1 cellular context compared by ENCODE assay signal in the genomic region with DNA sequence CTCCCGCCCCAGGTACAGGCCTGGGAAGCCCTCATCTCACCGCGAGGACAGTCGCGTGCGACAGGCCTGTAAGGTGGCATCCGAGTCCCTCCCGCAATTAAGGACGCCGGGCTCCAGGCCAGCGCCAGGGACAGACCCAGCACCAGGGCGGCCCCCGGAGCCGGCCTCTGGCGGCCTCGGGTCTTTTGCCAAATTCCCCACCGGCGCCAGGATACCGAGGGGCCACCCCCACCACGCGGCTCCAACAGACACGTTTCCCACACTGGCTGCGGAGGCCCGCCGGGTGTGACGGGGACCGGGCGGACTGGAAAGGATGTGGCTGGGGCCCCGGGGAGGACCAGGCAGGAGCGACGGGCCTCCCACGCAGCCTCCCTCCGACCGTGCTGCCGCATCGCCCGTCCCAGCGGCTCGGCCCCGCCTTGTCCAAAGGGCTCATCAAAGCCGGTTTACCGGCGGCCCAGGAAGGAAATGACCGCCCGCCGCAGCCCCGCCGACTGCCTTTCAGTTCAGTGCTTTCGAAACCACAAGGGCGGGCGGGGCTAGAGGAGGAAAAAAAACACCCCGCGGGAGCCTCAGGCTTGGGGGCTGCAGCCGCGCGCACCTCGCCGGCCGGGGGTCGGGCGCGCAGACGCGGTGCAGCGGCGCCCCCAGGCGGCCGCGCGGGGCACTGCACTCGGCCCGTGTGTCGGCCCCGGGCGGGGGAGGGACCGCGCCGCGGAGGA.
TF ChIP-seq lines count a peak whose summit lies in the region.

No MANE protein-coding gene starts in this region.

TF ChIP-seq in K562, 482 proteins besides CTCF, POLR2A, EP300 and RAD21 (continued from another document and continues in another):
- TF ChIP-seq, protein P1, sequence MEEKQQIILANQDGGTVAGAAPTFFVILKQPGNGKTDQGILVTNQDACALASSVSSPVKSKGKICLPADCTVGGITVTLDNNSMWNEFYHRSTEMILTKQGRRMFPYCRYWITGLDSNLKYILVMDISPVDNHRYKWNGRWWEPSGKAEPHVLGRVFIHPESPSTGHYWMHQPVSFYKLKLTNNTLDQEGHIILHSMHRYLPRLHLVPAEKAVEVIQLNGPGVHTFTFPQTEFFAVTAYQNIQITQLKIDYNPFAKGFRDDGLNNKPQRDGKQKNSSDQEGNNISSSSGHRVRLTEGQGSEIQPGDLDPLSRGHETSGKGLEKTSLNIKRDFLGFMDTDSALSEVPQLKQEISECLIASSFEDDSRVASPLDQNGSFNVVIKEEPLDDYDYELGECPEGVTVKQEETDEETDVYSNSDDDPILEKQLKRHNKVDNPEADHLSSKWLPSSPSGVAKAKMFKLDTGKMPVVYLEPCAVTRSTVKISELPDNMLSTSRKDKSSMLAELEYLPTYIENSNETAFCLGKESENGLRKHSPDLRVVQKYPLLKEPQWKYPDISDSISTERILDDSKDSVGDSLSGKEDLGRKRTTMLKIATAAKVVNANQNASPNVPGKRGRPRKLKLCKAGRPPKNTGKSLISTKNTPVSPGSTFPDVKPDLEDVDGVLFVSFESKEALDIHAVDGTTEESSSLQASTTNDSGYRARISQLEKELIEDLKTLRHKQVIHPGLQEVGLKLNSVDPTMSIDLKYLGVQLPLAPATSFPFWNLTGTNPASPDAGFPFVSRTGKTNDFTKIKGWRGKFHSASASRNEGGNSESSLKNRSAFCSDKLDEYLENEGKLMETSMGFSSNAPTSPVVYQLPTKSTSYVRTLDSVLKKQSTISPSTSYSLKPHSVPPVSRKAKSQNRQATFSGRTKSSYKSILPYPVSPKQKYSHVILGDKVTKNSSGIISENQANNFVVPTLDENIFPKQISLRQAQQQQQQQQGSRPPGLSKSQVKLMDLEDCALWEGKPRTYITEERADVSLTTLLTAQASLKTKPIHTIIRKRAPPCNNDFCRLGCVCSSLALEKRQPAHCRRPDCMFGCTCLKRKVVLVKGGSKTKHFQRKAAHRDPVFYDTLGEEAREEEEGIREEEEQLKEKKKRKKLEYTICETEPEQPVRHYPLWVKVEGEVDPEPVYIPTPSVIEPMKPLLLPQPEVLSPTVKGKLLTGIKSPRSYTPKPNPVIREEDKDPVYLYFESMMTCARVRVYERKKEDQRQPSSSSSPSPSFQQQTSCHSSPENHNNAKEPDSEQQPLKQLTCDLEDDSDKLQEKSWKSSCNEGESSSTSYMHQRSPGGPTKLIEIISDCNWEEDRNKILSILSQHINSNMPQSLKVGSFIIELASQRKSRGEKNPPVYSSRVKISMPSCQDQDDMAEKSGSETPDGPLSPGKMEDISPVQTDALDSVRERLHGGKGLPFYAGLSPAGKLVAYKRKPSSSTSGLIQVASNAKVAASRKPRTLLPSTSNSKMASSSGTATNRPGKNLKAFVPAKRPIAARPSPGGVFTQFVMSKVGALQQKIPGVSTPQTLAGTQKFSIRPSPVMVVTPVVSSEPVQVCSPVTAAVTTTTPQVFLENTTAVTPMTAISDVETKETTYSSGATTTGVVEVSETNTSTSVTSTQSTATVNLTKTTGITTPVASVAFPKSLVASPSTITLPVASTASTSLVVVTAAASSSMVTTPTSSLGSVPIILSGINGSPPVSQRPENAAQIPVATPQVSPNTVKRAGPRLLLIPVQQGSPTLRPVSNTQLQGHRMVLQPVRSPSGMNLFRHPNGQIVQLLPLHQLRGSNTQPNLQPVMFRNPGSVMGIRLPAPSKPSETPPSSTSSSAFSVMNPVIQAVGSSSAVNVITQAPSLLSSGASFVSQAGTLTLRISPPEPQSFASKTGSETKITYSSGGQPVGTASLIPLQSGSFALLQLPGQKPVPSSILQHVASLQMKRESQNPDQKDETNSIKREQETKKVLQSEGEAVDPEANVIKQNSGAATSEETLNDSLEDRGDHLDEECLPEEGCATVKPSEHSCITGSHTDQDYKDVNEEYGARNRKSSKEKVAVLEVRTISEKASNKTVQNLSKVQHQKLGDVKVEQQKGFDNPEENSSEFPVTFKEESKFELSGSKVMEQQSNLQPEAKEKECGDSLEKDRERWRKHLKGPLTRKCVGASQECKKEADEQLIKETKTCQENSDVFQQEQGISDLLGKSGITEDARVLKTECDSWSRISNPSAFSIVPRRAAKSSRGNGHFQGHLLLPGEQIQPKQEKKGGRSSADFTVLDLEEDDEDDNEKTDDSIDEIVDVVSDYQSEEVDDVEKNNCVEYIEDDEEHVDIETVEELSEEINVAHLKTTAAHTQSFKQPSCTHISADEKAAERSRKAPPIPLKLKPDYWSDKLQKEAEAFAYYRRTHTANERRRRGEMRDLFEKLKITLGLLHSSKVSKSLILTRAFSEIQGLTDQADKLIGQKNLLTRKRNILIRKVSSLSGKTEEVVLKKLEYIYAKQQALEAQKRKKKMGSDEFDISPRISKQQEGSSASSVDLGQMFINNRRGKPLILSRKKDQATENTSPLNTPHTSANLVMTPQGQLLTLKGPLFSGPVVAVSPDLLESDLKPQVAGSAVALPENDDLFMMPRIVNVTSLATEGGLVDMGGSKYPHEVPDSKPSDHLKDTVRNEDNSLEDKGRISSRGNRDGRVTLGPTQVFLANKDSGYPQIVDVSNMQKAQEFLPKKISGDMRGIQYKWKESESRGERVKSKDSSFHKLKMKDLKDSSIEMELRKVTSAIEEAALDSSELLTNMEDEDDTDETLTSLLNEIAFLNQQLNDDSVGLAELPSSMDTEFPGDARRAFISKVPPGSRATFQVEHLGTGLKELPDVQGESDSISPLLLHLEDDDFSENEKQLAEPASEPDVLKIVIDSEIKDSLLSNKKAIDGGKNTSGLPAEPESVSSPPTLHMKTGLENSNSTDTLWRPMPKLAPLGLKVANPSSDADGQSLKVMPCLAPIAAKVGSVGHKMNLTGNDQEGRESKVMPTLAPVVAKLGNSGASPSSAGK (IDR thresholded peaks at IDR 0.05): peak; percentile 96
- TF ChIP-seq PHB (CRISPR knock-in tag; IDR thresholded peaks at IDR 0.05) (no peak), BRF1 (IDR thresholded peaks at IDR 0.05; ENCODE audit: borderline replicate concordance, extremely low read depth, insufficient read length) (no peak), NFATC3 (IDR thresholded peaks at IDR 0.05) (no peak), ZNF165 (CRISPR knock-in tag; IDR thresholded peaks at IDR 0.05; ENCODE audit: borderline replicate concordance) (no peak), SP2 (IDR thresholded peaks at IDR 0.05; ENCODE audit: extremely low read depth, low read depth, low read length, poor library complexity, severe bottlenecking) (no peak), SOX6 (IDR thresholded peaks at IDR 0.05) (no peak), BRCA1 (IDR thresholded peaks at IDR 0.05) (no peak), BRCA1 (CRISPR knock-in tag; IDR thresholded peaks at IDR 0.05) (no peak), ZNF23 (CRISPR knock-in tag; IDR thresholded peaks at IDR 0.05) (no peak), RBFOX2 (IDR thresholded peaks at IDR 0.05; ENCODE audit: low read depth, low read length) (peak; percentile 93), TAF9B (IDR thresholded peaks at IDR 0.05; ENCODE audit: partially characterized antibody) (no peak), SMAD1 (IDR thresholded peaks at IDR 0.05; ENCODE audit: low read depth, low read length, partially characterized antibody) (peak; percentile 27), ZNF584 (CRISPR knock-in tag; IDR thresholded peaks at IDR 0.05; ENCODE audit: low read depth) (peak; percentile 70; the same call in 1 of the 2 replicates), KDM1A (IDR thresholded peaks at IDR 0.05) (no peak; a peak in 1 of 4 replicates), RFX1 (IDR thresholded peaks at IDR 0.05) (no peak), COPS2 (conservative IDR thresholded peaks at IDR 0.05) (no peak), KLF10 (CRISPR knock-in tag; IDR thresholded peaks at IDR 0.05) (0 out of 2 replicates have a peak, but pooled peaks have one; percentile 14), PHB2 (IDR thresholded peaks at IDR 0.05; ENCODE audit: low read depth) (no peak), NONO (IDR thresholded peaks at IDR 0.05; ENCODE audit: low read depth in 2 of 2, low read length in 1 of 2) (peak in 1 of 2 experiments; percentile 91; a peak in 2 of 4 replicates), RBBP5 (IDR thresholded peaks at IDR 0.05; ENCODE audit: borderline replicate concordance, insufficient read depth, low read length, poor library complexity, severe bottlenecking) (peak; percentile 49), HMG20B (CRISPR knock-in tag; IDR thresholded peaks at IDR 0.05) (peak; percentile 64; the same call in 1 of the 2 replicates), FOXP1 (CRISPR knock-in tag; IDR thresholded peaks at IDR 0.05) (no peak; the same call in 1 of the 2 replicates), ZBTB1 (CRISPR knock-in tag; IDR thresholded peaks at IDR 0.05; ENCODE audit: borderline replicate concordance, low read depth) (no peak; the same call in 1 of the 2 replicates), ZNF507 (tag; conservative IDR thresholded peaks at IDR 0.05) (no peak), SMAD4 (CRISPR knock-in tag; conservative IDR thresholded peaks at IDR 0.05) (peak; percentile 87), SIN3B (IDR thresholded peaks at IDR 0.05; ENCODE audit: low read depth) (no peak), ARID1B (IDR thresholded peaks at IDR 0.05) (peak; percentile 33), ZNF316 (IDR thresholded peaks at IDR 0.05) (no peak), POLR2B (IDR thresholded peaks at IDR 0.05; ENCODE audit: low read depth, partially characterized antibody) (peak; percentile 31), HCFC1 (IDR thresholded peaks at IDR 0.05; ENCODE audit: low read depth, low read length) (no peak; the same call in 1 of the 2 replicates), TBP (optimal IDR thresholded peaks at IDR 0.05; ENCODE audit: low read depth, low read length) (no peak), TEAD4 (IDR thresholded peaks at IDR 0.05; ENCODE audit: low read length) (no peak), TEAD4 (CRISPR knock-in tag; IDR thresholded peaks at IDR 0.05; ENCODE audit: borderline replicate concordance) (no peak), CREM (IDR thresholded peaks at IDR 0.05; ENCODE audit: low read depth) (peak; percentile 22)
- TF ChIP-seq, protein P2, sequence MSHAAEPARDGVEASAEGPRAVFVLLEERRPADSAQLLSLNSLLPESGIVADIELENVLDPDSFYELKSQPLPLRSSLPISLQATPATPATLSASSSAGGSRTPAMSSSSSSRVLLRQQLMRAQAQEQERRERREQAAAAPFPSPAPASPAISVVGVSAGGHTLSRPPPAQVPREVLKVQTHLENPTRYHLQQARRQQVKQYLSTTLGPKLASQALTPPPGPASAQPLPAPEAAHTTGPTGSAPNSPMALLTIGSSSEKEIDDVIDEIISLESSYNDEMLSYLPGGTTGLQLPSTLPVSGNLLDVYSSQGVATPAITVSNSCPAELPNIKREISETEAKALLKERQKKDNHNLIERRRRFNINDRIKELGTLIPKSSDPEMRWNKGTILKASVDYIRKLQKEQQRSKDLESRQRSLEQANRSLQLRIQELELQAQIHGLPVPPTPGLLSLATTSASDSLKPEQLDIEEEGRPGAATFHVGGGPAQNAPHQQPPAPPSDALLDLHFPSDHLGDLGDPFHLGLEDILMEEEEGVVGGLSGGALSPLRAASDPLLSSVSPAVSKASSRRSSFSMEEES (CRISPR knock-in tag; IDR thresholded peaks at IDR 0.05): no peak
- TF ChIP-seq, protein P3, sequence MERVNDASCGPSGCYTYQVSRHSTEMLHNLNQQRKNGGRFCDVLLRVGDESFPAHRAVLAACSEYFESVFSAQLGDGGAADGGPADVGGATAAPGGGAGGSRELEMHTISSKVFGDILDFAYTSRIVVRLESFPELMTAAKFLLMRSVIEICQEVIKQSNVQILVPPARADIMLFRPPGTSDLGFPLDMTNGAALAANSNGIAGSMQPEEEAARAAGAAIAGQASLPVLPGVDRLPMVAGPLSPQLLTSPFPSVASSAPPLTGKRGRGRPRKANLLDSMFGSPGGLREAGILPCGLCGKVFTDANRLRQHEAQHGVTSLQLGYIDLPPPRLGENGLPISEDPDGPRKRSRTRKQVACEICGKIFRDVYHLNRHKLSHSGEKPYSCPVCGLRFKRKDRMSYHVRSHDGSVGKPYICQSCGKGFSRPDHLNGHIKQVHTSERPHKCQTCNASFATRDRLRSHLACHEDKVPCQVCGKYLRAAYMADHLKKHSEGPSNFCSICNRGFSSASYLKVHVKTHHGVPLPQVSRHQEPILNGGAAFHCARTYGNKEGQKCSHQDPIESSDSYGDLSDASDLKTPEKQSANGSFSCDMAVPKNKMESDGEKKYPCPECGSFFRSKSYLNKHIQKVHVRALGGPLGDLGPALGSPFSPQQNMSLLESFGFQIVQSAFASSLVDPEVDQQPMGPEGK (CRISPR knock-in tag; IDR thresholded peaks at IDR 0.05; ENCODE audit: borderline replicate concordance): no peak
- TF ChIP-seq, protein P4, sequence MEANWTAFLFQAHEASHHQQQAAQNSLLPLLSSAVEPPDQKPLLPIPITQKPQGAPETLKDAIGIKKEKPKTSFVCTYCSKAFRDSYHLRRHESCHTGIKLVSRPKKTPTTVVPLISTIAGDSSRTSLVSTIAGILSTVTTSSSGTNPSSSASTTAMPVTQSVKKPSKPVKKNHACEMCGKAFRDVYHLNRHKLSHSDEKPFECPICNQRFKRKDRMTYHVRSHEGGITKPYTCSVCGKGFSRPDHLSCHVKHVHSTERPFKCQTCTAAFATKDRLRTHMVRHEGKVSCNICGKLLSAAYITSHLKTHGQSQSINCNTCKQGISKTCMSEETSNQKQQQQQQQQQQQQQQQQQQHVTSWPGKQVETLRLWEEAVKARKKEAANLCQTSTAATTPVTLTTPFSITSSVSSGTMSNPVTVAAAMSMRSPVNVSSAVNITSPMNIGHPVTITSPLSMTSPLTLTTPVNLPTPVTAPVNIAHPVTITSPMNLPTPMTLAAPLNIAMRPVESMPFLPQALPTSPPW (CRISPR knock-in tag; IDR thresholded peaks at IDR 0.05): peak; percentile 97
- TF ChIP-seq, protein P5, sequence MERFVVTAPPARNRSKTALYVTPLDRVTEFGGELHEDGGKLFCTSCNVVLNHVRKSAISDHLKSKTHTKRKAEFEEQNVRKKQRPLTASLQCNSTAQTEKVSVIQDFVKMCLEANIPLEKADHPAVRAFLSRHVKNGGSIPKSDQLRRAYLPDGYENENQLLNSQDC (CRISPR knock-in tag; IDR thresholded peaks at IDR 0.05): no peak
- TF ChIP-seq, protein P6, sequence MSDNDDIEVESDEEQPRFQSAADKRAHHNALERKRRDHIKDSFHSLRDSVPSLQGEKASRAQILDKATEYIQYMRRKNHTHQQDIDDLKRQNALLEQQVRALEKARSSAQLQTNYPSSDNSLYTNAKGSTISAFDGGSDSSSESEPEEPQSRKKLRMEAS (CRISPR knock-in tag; IDR thresholded peaks at IDR 0.05): peak; percentile 79; the same call in 1 of the 2 replicates
- TF ChIP-seq, protein P7, sequence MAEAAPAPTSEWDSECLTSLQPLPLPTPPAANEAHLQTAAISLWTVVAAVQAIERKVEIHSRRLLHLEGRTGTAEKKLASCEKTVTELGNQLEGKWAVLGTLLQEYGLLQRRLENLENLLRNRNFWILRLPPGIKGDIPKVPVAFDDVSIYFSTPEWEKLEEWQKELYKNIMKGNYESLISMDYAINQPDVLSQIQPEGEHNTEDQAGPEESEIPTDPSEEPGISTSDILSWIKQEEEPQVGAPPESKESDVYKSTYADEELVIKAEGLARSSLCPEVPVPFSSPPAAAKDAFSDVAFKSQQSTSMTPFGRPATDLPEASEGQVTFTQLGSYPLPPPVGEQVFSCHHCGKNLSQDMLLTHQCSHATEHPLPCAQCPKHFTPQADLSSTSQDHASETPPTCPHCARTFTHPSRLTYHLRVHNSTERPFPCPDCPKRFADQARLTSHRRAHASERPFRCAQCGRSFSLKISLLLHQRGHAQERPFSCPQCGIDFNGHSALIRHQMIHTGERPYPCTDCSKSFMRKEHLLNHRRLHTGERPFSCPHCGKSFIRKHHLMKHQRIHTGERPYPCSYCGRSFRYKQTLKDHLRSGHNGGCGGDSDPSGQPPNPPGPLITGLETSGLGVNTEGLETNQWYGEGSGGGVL (CRISPR knock-in tag; IDR thresholded peaks at IDR 0.05): no peak
